Comparison of ENCODE assay signal across 18 cellular contexts in the genomic region with DNA sequence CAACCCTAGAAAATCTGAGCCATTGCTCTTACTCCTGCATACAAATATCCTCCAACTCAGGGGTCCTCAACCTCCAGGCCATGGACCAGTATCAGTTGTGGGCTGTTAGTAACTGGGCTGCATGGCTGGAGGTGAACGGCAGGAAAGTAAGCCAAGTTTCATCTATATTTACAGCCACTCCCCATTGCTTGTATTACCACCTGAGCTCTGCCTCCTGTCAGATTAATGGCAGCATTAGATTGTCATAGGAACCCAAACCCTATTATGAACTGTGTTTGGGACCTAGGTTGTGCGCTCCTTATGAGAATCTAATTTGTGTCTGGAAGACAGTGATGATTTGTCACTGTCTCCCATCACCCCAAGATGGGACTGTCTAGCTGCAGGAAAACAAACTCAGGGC.
DNase-seq lines count a peak whose midpoint lies in the region; ATAC-seq, FAIRE-seq and TF ChIP-seq lines count a peak whose summit lies in the region.
"Had no signal": no experiment of that assay in that cellular context is flagged by ENCODE, and none has a peak within 500 bp of the region (broad histone marks: within the 10 kb centered on the region; RNA-seq: fewer than 3 reads in every experiment).

No MANE protein-coding gene starts in this region.

- H4K20me1 ChIP-seq in GM23248 (ENCODE audit: insufficient read depth) (no peaks in the 10 kb centered on the region), keratinocyte (ENCODE audit: control insufficient read depth, extremely low read depth, insufficient read depth, low read length) (no peaks in the 10 kb centered on the region)
- H4K20me1 ChIP-seq: BLaER1 had no signal

- in situ Hi-C loops in GM23248 (cut with MboI) = no loop called here

- dilution Hi-C loops in keratinocyte (cut with MboI; ENCODE audit: extremely low pct_ligation_motif_present, low sequenced_read_pairs) = no loop called here

- H3K27ac ChIP-seq in GM23248 (peak overlapping the region; percentile 61; the same call in 1 of the 2 replicates), SJSA1 (peak overlapping the region; percentile 73), keratinocyte (ENCODE audit: control insufficient read depth, insufficient read depth, low read length) (no peak overlapping the region), trophoblast cell (ENCODE audit: low read depth, low read length) (no peak overlapping the region)
- H3K27ac ChIP-seq: 22Rv1, A549, BLaER1, KMS-11 had no signal

- H3K18ac ChIP-seq in trophoblast cell (ENCODE audit: low read length) = peak overlapping the region; percentile 46

- H3K4ac ChIP-seq in trophoblast cell (ENCODE audit: low read depth, low read length) = peak overlapping the region; percentile 52

- H3K14ac ChIP-seq in trophoblast cell (ENCODE audit: low read length) = peak overlapping the region; percentile 72

- H3K23ac ChIP-seq in trophoblast cell (ENCODE audit: low read length) = no peak overlapping the region

- H3K9me3 ChIP-seq in GM23248 (ENCODE audit: low read depth) = no peaks in the 10 kb centered on the region
- H3K9me3 ChIP-seq in SJSA1 (replicated peaks) = no peaks in the 10 kb centered on the region
- no peaks in the 10 kb centered on the region for H3K9me3 ChIP-seq in keratinocyte (ENCODE audit: control insufficient read depth, low read depth, low read length)
- peaks cover 3% of the 10 kb centered on the region for H3K9me3 ChIP-seq in trophoblast cell (ENCODE audit: insufficient read depth, low read depth, low read length)
- H3K9me3 ChIP-seq in BE2C = no peaks in the 10 kb centered on the region
- H3K9me3 ChIP-seq in MG63 = no peaks in the 10 kb centered on the region
- H3K9me3 ChIP-seq: A549 had no signal

- H3K9me2 ChIP-seq in GM23248 (ENCODE audit: insufficient read depth) = no peaks in the 10 kb centered on the region

- H2BK120ac ChIP-seq in trophoblast cell (ENCODE audit: insufficient read depth, low read length, poor library complexity) = peak overlapping the region; percentile 91

- whole genome bisulfite sequencing in GM23248 (ENCODE audit: low coverage in 1 of 2, low lambda C conversion rate in 2 of 2, missing lambda C conversion rate in 2 of 2), 2 experiments = 96 to 100% methylated on average over 2 of the region's 2 CpGs
- no CpG with 5 or more reads among the region's 2 CpGs for WGBS in trophoblast cell (ENCODE audit: extremely low coverage, insufficient coverage, insufficient read length)

- no peak for DNase-seq in GM23248
- no peak for DNase-seq in SJSA1 (ENCODE audit: low read depth in 1 of 2, low spot score in 2 of 2)
- no peak for DNase-seq in keratinocyte (ENCODE audit: low read depth, low spot score)
- no peak for DNase-seq in trophoblast cell
- DNase-seq in BE2C = no peak
- DNase-seq in MG63 = no peak
- DNase-seq: AML-193; CD4-positive, alpha-beta memory T cell; DMS153; DMS79; GDM1; GOT3; H7 had no signal

- H3K79me1 ChIP-seq in trophoblast cell (ENCODE audit: low read length) = peaks cover 13% of the 10 kb centered on the region

- H3K27me3 ChIP-seq in GM23248 (replicated peaks; ENCODE audit: insufficient read depth) (no peaks in the 10 kb centered on the region), SJSA1 (replicated peaks) (no peaks in the 10 kb centered on the region), keratinocyte (ENCODE audit: control insufficient read depth, extremely low read depth, insufficient read depth, low read length) (no peaks in the 10 kb centered on the region), trophoblast cell (ENCODE audit: insufficient read depth, low read length) (no peaks in the 10 kb centered on the region), BE2C (no peaks in the 10 kb centered on the region), MG63 (no peaks in the 10 kb centered on the region)
- H3K27me3 ChIP-seq: BLaER1 had no signal

- peak overlapping the region; percentile 84 for H4K91ac ChIP-seq in trophoblast cell (ENCODE audit: low read depth, low read length)

- H3F3A ChIP-seq in GM23248 (ENCODE audit: insufficient read depth) = peaks cover 20% of the 10 kb centered on the region

- peak overlapping the region; percentile 35 for H4K8ac ChIP-seq in trophoblast cell (ENCODE audit: low read depth, low read length)

- H2AFZ ChIP-seq in GM23248 (no peak overlapping the region), keratinocyte (ENCODE audit: control insufficient read depth, low read length) (no peak overlapping the region), trophoblast cell (ENCODE audit: insufficient read depth, low read length, poor library complexity) (no peak overlapping the region)

- peak overlapping the region; percentile 92 for H2AK5ac ChIP-seq in trophoblast cell (ENCODE audit: low read length)

- peaks cover 20% of the 10 kb centered on the region for H3K4me1 ChIP-seq in GM23248 (ENCODE audit: insufficient read depth)
- H3K4me1 ChIP-seq in SJSA1 (replicated peaks) = peaks cover 31% of the 10 kb centered on the region
- H3K4me1 ChIP-seq in keratinocyte (ENCODE audit: control insufficient read depth, extremely low read depth, insufficient read depth, low read length) = peaks cover 8% of the 10 kb centered on the region
- peaks cover 0 to 2% of the 10 kb centered on the region in 2 experiments for H3K4me1 ChIP-seq in trophoblast cell (ENCODE audit: control insufficient read depth in 1 of 2, insufficient read depth in 2 of 2, low read length in 2 of 2)
- H3K4me1 ChIP-seq in BE2C = peaks cover 3% of the 10 kb centered on the region; the same call in 1 of the 2 replicates
- H3K4me1 ChIP-seq: A549 had no signal

- H3K9me1 ChIP-seq in keratinocyte (ENCODE audit: control insufficient read depth, extremely low read depth, insufficient read depth, low read length) = no peaks in the 10 kb centered on the region

- no peak overlapping the region for H4K12ac ChIP-seq in trophoblast cell (ENCODE audit: low read depth, low read length)

- peak; percentile 5 for FAIRE-seq in keratinocyte (lab: Jason Lieb, UNC)
- FAIRE-seq: A549 had no signal

- peak overlapping the region; percentile 99 for H2BK12ac ChIP-seq in trophoblast cell (ENCODE audit: low read length)

- H3K79me2 ChIP-seq in GM23248 (ENCODE audit: insufficient read depth) = no peaks in the 10 kb centered on the region
- no peaks in the 10 kb centered on the region for H3K79me2 ChIP-seq in keratinocyte (ENCODE audit: control insufficient read depth, insufficient read depth, low read length)
- H3K79me2 ChIP-seq in trophoblast cell (ENCODE audit: control insufficient read depth, insufficient read depth, low read length, poor library complexity) = no peaks in the 10 kb centered on the region

- H3K36me3 ChIP-seq in GM23248 (ENCODE audit: low read depth) (no peaks in the 10 kb centered on the region), SJSA1 (no peaks in the 10 kb centered on the region), keratinocyte (ENCODE audit: control insufficient read depth in 2 of 2, extremely low read depth in 1 of 2, insufficient read depth in 2 of 2, low read length in 2 of 2) (no peaks in the 10 kb centered on the region), trophoblast cell (ENCODE audit: control insufficient read depth in 1 of 2, insufficient read depth in 2 of 2, low read length in 2 of 2) (no peaks in the 10 kb centered on the region), BE2C (no peaks in the 10 kb centered on the region), MG63 (no peaks in the 10 kb centered on the region)
- H3K36me3 ChIP-seq: BLaER1 had no signal

- H3K4me2 ChIP-seq in GM23248 (ENCODE audit: unreplicated experiment) (no peak overlapping the region), keratinocyte (ENCODE audit: control insufficient read depth, extremely low read depth, insufficient read depth, low read depth, low read length) (no peak overlapping the region), trophoblast cell (ENCODE audit: low read length) (no peak overlapping the region)
- H3K4me2 ChIP-seq: A549, BLaER1, KMS-11 had no signal

- ATAC-seq in GM18858 (IDR thresholded peaks at IDR 0.05; ENCODE audit: unreplicated experiment) = no peak
- ATAC-seq: A549 had no signal

- H2BK5ac ChIP-seq in trophoblast cell (ENCODE audit: low read depth, low read length, poor library complexity) = peak overlapping the region; percentile 4

- H3K9ac ChIP-seq in GM23248 (no peak overlapping the region), keratinocyte (ENCODE audit: control insufficient read depth, extremely low read depth, insufficient read depth, low read length) (no peak overlapping the region), trophoblast cell (ENCODE audit: low read length) (no peak overlapping the region)
- H3K9ac ChIP-seq: BLaER1, KMS-11 had no signal

- no peak for TF ChIP-seq CTCF in keratinocyte (optimal IDR thresholded peaks at IDR 0.05 in 1 of 3, IDR thresholded peaks at IDR 0.05 in 1 of 3, conservative IDR thresholded peaks at IDR 0.05 in 1 of 3; ENCODE audit: extremely low read depth in 1 of 3, insufficient read depth in 2 of 3, low read length in 3 of 3)
- no peak for TF ChIP-seq CTCF in BE2C (IDR thresholded peaks at IDR 0.05; ENCODE audit: low read depth, low read length)

- H3K4me3 ChIP-seq in GM23248 (no peak overlapping the region), SJSA1 (no peak overlapping the region), keratinocyte (ENCODE audit: control insufficient read depth in 2 of 3, extremely low read depth in 1 of 3, insufficient read depth in 2 of 3, low read depth in 1 of 3, low read length in 3 of 3) (no peak overlapping the region), trophoblast cell (ENCODE audit: low read depth, low read length) (no peak overlapping the region), BE2C (ENCODE audit: low read depth, low read length) (no peak overlapping the region), MG63 (no peak overlapping the region)
- H3K4me3 ChIP-seq: A549, BLaER1 had no signal

Comparison
In these comparisons a context has a peak if more than half of its experiments do, and no peak if none do; other contexts are left out.
1. H3K27ac ChIP-seq: peak in GM23248 (single experiment) and SJSA1 (single experiment); none in keratinocyte (single experiment) and trophoblast cell (single experiment).